Comparison of ENCODE assay signal across 9 cellular contexts in the genomic region with DNA sequence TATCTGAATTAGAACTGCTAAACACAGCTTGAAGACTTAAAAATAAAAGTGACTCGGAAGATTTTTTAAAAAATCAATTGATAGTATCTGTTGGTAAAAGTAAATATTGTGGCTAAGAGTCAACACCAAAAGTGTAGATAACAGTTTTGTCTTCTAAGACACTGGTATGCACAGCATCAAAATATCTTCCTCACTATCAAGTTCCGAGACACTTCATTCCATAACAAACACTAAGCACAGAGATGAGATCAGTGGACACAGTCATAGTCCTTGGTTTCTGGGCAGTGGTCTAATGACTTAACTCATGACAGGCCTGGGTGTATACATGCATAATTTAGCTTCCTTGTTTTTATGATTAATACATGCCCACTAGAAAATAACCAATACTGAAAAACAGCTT.
DNase-seq lines count a peak whose midpoint lies in the region; ATAC-seq, FAIRE-seq and TF ChIP-seq lines count a peak whose summit lies in the region.
"Had no signal": no experiment of that assay in that cellular context is flagged by ENCODE, and none has a peak within 500 bp of the region (broad histone marks: within the 10 kb centered on the region; RNA-seq: fewer than 3 reads in every experiment).

No MANE protein-coding gene starts in this region.

- CTCF ChIA-PET in activated CD4-positive, alpha-beta T cell treated with anti-CD3 and anti-CD28 coated beads for 36 hours (lab: Charles Lee) = interaction anchor here (0.6 to 4.3 kb wide), 8 partner anchors 10 to 222 kb away, joined by 3 to 39 read pairs (median 3); no protein-coding TSS in a partner anchor

- peak overlapping the region; percentile 52 for H3K4me3 Mint-ChIP-seq in activated CD4-positive, alpha-beta T cell treated with anti-CD3 and anti-CD28 coated beads for 36 hours
- H3K4me3 Mint-ChIP-seq in activated naive CD8-positive, alpha-beta T cell treated with anti-CD3 and anti-CD28 coated beads, Interleukin-2, amount 50 U/mL, for 24 hours = peak overlapping the region; percentile 55

- POLR2A ChIA-PET in activated CD4-positive, alpha-beta T cell treated with anti-CD3 and anti-CD28 coated beads for 36 hours (lab: Charles Lee) = interaction anchor here (1.3 kb wide), 1 partner anchor 12 kb away, joined by 6 read pairs; no protein-coding TSS in a partner anchor

- H3K9me3 ChIP-seq in keratinocyte (ENCODE audit: control insufficient read depth, low read depth, low read length) = no peaks in the 10 kb centered on the region
- no peaks in the 10 kb centered on the region for H3K9me3 ChIP-seq in stomach smooth muscle (ENCODE audit: control insufficient read depth in 2 of 2, low read length in 2 of 2)

- no peak for DNase-seq in activated CD4-positive, alpha-beta T cell treated with anti-CD3 and anti-CD28 coated beads for 36 hours
- no peak for DNase-seq in activated CD4-positive, alpha-beta T cell treated with anti-CD3 and anti-CD28 coated beads for 4 hours
- no peak for DNase-seq in activated naive CD8-positive, alpha-beta T cell treated with anti-CD3 and anti-CD28 coated beads, Interleukin-2, amount 50 U/mL, for 24 hours
- no peak for DNase-seq in keratinocyte (ENCODE audit: low read depth, low spot score)
- no peak for DNase-seq in Kasumi-1 (lab: John Stamatoyannopoulos, UW)
- DNase-seq in NCI-H1048 (lab: John Stamatoyannopoulos, UW) = no peak
- DNase-seq: H7 had no signal

- dilution Hi-C loops in keratinocyte (cut with MboI; ENCODE audit: extremely low pct_ligation_motif_present, low sequenced_read_pairs) = no loop called here

- peak overlapping the region; percentile 81 for H2AFZ ChIP-seq in keratinocyte (ENCODE audit: control insufficient read depth, low read length)

- H3K27ac ChIP-seq in keratinocyte (ENCODE audit: control insufficient read depth, insufficient read depth, low read length) (no peak overlapping the region), stomach smooth muscle (ENCODE audit: low read length) (no peak overlapping the region)

- H3K4me3 ChIP-seq in keratinocyte (ENCODE audit: control insufficient read depth in 2 of 3, extremely low read depth in 1 of 3, insufficient read depth in 2 of 3, low read depth in 1 of 3, low read length in 3 of 3) (peak overlapping the region in 2 of 3 experiments; percentile 46 to 64), stomach smooth muscle (ENCODE audit: low read length in 2 of 2) (peak overlapping the region; percentile 44 to 62)

- peak overlapping the region; percentile 87 for H3K4me2 ChIP-seq in keratinocyte (ENCODE audit: control insufficient read depth, extremely low read depth, insufficient read depth, low read depth, low read length)

- H3K27me3 Mint-ChIP-seq in activated CD4-positive, alpha-beta T cell treated with anti-CD3 and anti-CD28 coated beads for 36 hours = no peaks in the 10 kb centered on the region
- no peaks in the 10 kb centered on the region for H3K27me3 Mint-ChIP-seq in activated naive CD8-positive, alpha-beta T cell treated with anti-CD3 and anti-CD28 coated beads, Interleukin-2, amount 50 U/mL, for 24 hours

- ATAC-seq in activated CD4-positive, alpha-beta T cell treated with anti-CD3 and anti-CD28 coated beads for 36 hours = peak; percentile 97
- ATAC-seq in activated naive CD8-positive, alpha-beta T cell treated with anti-CD3 and anti-CD28 coated beads, Interleukin-2, amount 50 U/mL, for 24 hours = peak; percentile 93
- no peak for ATAC-seq in HG02759 (IDR thresholded peaks at IDR 0.05; ENCODE audit: unreplicated experiment)

- H3K27me3 ChIP-seq in keratinocyte (ENCODE audit: control insufficient read depth, extremely low read depth, insufficient read depth, low read length) (no peaks in the 10 kb centered on the region), stomach smooth muscle (ENCODE audit: control insufficient read depth in 1 of 2, insufficient read depth in 2 of 2, low read length in 2 of 2) (no peaks in the 10 kb centered on the region)

- H3K4me1 ChIP-seq in keratinocyte (ENCODE audit: control insufficient read depth, extremely low read depth, insufficient read depth, low read length) (peaks cover 3% of the 10 kb centered on the region), stomach smooth muscle (ENCODE audit: control insufficient read depth, insufficient read depth, low read length) (peaks cover 13% of the 10 kb centered on the region)

- no peaks in the 10 kb centered on the region for H3K9me1 ChIP-seq in keratinocyte (ENCODE audit: control insufficient read depth, extremely low read depth, insufficient read depth, low read length)

- peak overlapping the region; percentile 74 for H3K27ac Mint-ChIP-seq in activated CD4-positive, alpha-beta T cell treated with anti-CD3 and anti-CD28 coated beads for 36 hours
- H3K27ac Mint-ChIP-seq in activated naive CD8-positive, alpha-beta T cell treated with anti-CD3 and anti-CD28 coated beads, Interleukin-2, amount 50 U/mL, for 24 hours = peak overlapping the region; percentile 54

- H3K36me3 ChIP-seq in keratinocyte (ENCODE audit: control insufficient read depth in 2 of 2, extremely low read depth in 1 of 2, insufficient read depth in 2 of 2, low read length in 2 of 2) (no peaks in the 10 kb centered on the region), stomach smooth muscle (ENCODE audit: control insufficient read depth in 2 of 2, insufficient read depth in 2 of 2, low read length in 2 of 2) (peaks cover 4 to 8% of the 10 kb centered on the region in 2 donors)

- H3K9ac ChIP-seq in keratinocyte (ENCODE audit: control insufficient read depth, extremely low read depth, insufficient read depth, low read length) (peak overlapping the region; percentile 22), stomach smooth muscle (ENCODE audit: low read length in 2 of 2) (peak overlapping the region in 1 of 2 donors; percentile 52)

- no peaks in the 10 kb centered on the region for H3K79me2 ChIP-seq in keratinocyte (ENCODE audit: control insufficient read depth, insufficient read depth, low read length)

- peaks cover 11% of the 10 kb centered on the region for H3K36me3 Mint-ChIP-seq in activated CD4-positive, alpha-beta T cell treated with anti-CD3 and anti-CD28 coated beads for 36 hours (ENCODE audit: low read depth)
- peaks cover 5% of the 10 kb centered on the region for H3K36me3 Mint-ChIP-seq in activated naive CD8-positive, alpha-beta T cell treated with anti-CD3 and anti-CD28 coated beads, Interleukin-2, amount 50 U/mL, for 24 hours (ENCODE audit: low read depth)

- FAIRE-seq in keratinocyte (lab: Jason Lieb, UNC) = peak; percentile 34

- no peaks in the 10 kb centered on the region for H3K9me3 Mint-ChIP-seq in activated CD4-positive, alpha-beta T cell treated with anti-CD3 and anti-CD28 coated beads for 36 hours (ENCODE audit: low read depth)
- H3K9me3 Mint-ChIP-seq in activated naive CD8-positive, alpha-beta T cell treated with anti-CD3 and anti-CD28 coated beads, Interleukin-2, amount 50 U/mL, for 24 hours = no peaks in the 10 kb centered on the region

- no peak for TF ChIP-seq CTCF in keratinocyte (optimal IDR thresholded peaks at IDR 0.05 in 1 of 3, IDR thresholded peaks at IDR 0.05 in 1 of 3, conservative IDR thresholded peaks at IDR 0.05 in 1 of 3; ENCODE audit: extremely low read depth in 1 of 3, insufficient read depth in 2 of 3, low read length in 3 of 3)

- no peaks in the 10 kb centered on the region for H4K20me1 ChIP-seq in keratinocyte (ENCODE audit: control insufficient read depth, extremely low read depth, insufficient read depth, low read length)

- intact Hi-C loops in activated CD4-positive, alpha-beta T cell treated with anti-CD3 and anti-CD28 coated beads for 36 hours (cut with DNase I, micrococcal nuclease) = no loop called here

- peaks cover 16% of the 10 kb centered on the region for H3K4me1 Mint-ChIP-seq in activated CD4-positive, alpha-beta T cell treated with anti-CD3 and anti-CD28 coated beads for 36 hours
- peaks cover 18% of the 10 kb centered on the region for H3K4me1 Mint-ChIP-seq in activated naive CD8-positive, alpha-beta T cell treated with anti-CD3 and anti-CD28 coated beads, Interleukin-2, amount 50 U/mL, for 24 hours
